In the genomic region with DNA sequence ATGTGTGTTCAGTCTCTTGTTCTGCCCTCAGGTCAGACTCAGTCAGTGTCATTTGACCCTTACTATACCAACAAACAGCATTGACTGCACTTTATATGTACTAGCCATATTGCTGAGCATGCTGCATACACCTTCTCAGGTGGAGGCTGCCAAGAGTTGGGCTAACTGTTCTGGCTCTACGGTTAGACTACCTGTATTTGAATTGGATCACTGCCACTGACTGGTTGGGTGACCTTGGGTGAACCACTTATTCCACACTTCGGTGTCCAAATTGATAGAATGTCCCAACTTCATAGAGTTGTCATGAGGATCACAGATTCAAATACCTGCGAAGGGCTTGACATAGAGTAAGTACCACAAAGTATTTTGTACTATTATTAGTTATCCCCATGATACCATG, we compare ENCODE assay signal across 21 cellular contexts.
"Had no signal": no experiment of that assay in that cellular context is flagged by ENCODE, and none has a peak within 500 bp of the region (broad histone marks: within the 10 kb centered on the region; RNA-seq: fewer than 3 reads in every experiment).

No MANE protein-coding gene starts in this region.

- H3K36me3 Mint-ChIP-seq: naive thymus-derived CD4-positive, alpha-beta T cell; stimulated activated effector memory CD8-positive, alpha-beta T cell treated with anti-CD3 and anti-CD28 coated beads, Interleukin-12 subunit alpha, Interleukin-12 subunit beta, amount 100 ng/mL, for 72 hours had no signal

- H3K9me3 ChIP-seq: heart right ventricle, left ventricle myocardium inferior, sigmoid colon, testis, transverse colon had no signal

- H3K4me3 Mint-ChIP-seq: naive thymus-derived CD4-positive, alpha-beta T cell; nephron progenitor cell; stimulated activated effector memory CD8-positive, alpha-beta T cell treated with anti-CD3 and anti-CD28 coated beads, Interleukin-12 subunit alpha, Interleukin-12 subunit beta, amount 100 ng/mL, for 72 hours; stimulated activated naive CD8-positive, alpha-beta T cell treated with anti-CD3 and anti-CD28 coated beads, Interleukin-15, Interleukin-2, amounts not matched to agents 100 ng/mL and 50 ng/mL, for 24 hours had no signal

- H3K27me3 ChIP-seq: sigmoid colon, testis, transverse colon had no signal

- DNase-seq: effector memory CD4-positive, alpha-beta T cell; heart right ventricle; hypothalamus; left ventricle myocardium inferior; mammary epithelial cell; naive thymus-derived CD4-positive, alpha-beta T cell; nephron progenitor cell; posterior cingulate gyrus; sigmoid colon; stimulated activated CD4-positive, alpha-beta T cell treated with anti-CD3 and anti-CD28 coated beads, Interleukin-12 subunit alpha, Interleukin-12 subunit beta, amount 100 ng/mL, for 4 hours; stimulated activated CD4-positive, alpha-beta T cell treated with anti-CD3 and anti-CD28 coated beads, Interleukin-4, amount 100 ng/mL, for 1 hour; stimulated activated CD8-positive, alpha-beta memory T cell treated with anti-CD3 and anti-CD28 coated beads, Interleukin-4, amount 100 ng/mL, for 48 hours; testis; transverse colon had no signal

- H3K4me3 ChIP-seq: heart right ventricle, left ventricle myocardium inferior, sigmoid colon, skin epidermis, testis, transverse colon had no signal

- ATAC-seq: esophagus mucosa; heart right ventricle; naive thymus-derived CD4-positive, alpha-beta T cell; stimulated activated effector memory CD8-positive, alpha-beta T cell treated with anti-CD3 and anti-CD28 coated beads, Interleukin-12 subunit alpha, Interleukin-12 subunit beta, amount 100 ng/mL, for 72 hours had no signal

- H3K9me3 Mint-ChIP-seq: naive thymus-derived CD4-positive, alpha-beta T cell; stimulated activated effector memory CD8-positive, alpha-beta T cell treated with anti-CD3 and anti-CD28 coated beads, Interleukin-12 subunit alpha, Interleukin-12 subunit beta, amount 100 ng/mL, for 72 hours; stimulated activated naive CD8-positive, alpha-beta T cell treated with anti-CD3 and anti-CD28 coated beads, Interleukin-15, Interleukin-2, amounts not matched to agents 100 ng/mL and 50 ng/mL, for 24 hours had no signal

- H3K4me1 ChIP-seq: left ventricle myocardium inferior, testis had no signal

- H3K27ac ChIP-seq: heart right ventricle, left ventricle myocardium inferior, sigmoid colon, skin epidermis, testis, transverse colon had no signal

- H3K36me3 ChIP-seq: heart right ventricle, left ventricle myocardium inferior, sigmoid colon, transverse colon had no signal

- H3K27ac Mint-ChIP-seq: naive thymus-derived CD4-positive, alpha-beta T cell; nephron progenitor cell; stimulated activated effector memory CD8-positive, alpha-beta T cell treated with anti-CD3 and anti-CD28 coated beads, Interleukin-12 subunit alpha, Interleukin-12 subunit beta, amount 100 ng/mL, for 72 hours; stimulated activated naive CD8-positive, alpha-beta T cell treated with anti-CD3 and anti-CD28 coated beads, Interleukin-15, Interleukin-2, amounts not matched to agents 100 ng/mL and 50 ng/mL, for 24 hours had no signal

- FAIRE-seq: endometrium, frontal cortex, islet of Langerhans had no signal
